Comparison of ENCODE assay signal across 1 cellular context in genomic region chr15:99305761-99306505, GRCh38.
TF ChIP-seq lines count a peak whose summit lies in the region.

No MANE protein-coding gene starts in this region.

TF ChIP-seq in HepG2, 621 proteins besides CTCF, POLR2A, EP300 and RAD21 (continued from another document):
- TF ChIP-seq SKIL (CRISPR knock-in tag; IDR thresholded peaks at IDR 0.05; ENCODE audit: borderline replicate concordance) (no peak), CREBL2 (CRISPR knock-in tag; IDR thresholded peaks at IDR 0.05; ENCODE audit: borderline replicate concordance) (no peak), MBD4 (IDR thresholded peaks at IDR 0.05; ENCODE audit: borderline replicate concordance, low read length) (no peak), MNT (IDR thresholded peaks at IDR 0.05) (no peak), ZNF407 (CRISPR knock-in tag; IDR thresholded peaks at IDR 0.05; ENCODE audit: not compliant biosample characterization) (no peak), ZBTB40 (IDR thresholded peaks at IDR 0.05) (no peak), ZBTB40 (CRISPR knock-in tag; IDR thresholded peaks at IDR 0.05) (no peak), NFIC (IDR thresholded peaks at IDR 0.05; ENCODE audit: low read length) (peak; percentile 43; the same call in 1 of the 2 replicates), ZMYM4 (CRISPR knock-in tag; IDR thresholded peaks at IDR 0.05) (peak; percentile 54), SIX4 (CRISPR knock-in tag; IDR thresholded peaks at IDR 0.05) (peak; percentile 72), GATA4 (IDR thresholded peaks at IDR 0.05; ENCODE audit: borderline replicate concordance, low read depth) (no peak), ZNF598 (CRISPR knock-in tag; IDR thresholded peaks at IDR 0.05; ENCODE audit: borderline replicate concordance) (no peak), PITX1 (CRISPR knock-in tag; IDR thresholded peaks at IDR 0.05) (peak; percentile 54), GFI1 (CRISPR knock-in tag; IDR thresholded peaks at IDR 0.05; ENCODE audit: borderline replicate concordance) (peak; percentile 70; the same call in 1 of the 2 replicates), NCOA2 (CRISPR knock-in tag; IDR thresholded peaks at IDR 0.05) (peak; percentile 33; the same call in 1 of the 2 replicates), SRF (IDR thresholded peaks at IDR 0.05; ENCODE audit: low read depth, low read length) (no peak), ZNF124 (CRISPR knock-in tag; IDR thresholded peaks at IDR 0.05) (no peak), ARHGAP35 (CRISPR knock-in tag; IDR thresholded peaks at IDR 0.05; ENCODE audit: borderline replicate concordance) (no peak), TARDBP (CRISPR knock-in tag; IDR thresholded peaks at IDR 0.05) (no peak)
